11 cellular contexts compared by ENCODE assay signal in the genomic region with DNA sequence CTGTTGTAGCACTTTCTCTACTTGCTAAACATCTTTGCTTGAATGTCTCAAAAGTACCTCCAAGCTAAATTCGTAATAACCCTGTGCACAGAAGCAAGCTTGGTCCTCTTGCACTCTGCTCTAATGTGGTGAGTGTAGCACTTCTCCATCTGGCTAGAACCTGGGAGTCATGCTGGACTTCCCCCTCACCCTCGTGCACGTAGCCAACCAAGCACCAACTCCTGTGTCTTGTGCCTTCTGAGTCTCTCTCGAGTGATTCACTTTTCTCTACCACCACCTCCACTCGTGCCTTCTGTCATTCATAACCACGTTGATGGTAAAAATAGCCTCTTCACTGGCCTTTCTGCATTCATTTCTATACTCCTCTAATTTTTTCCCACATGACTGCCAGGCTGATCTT.
DNase-seq lines count a peak whose midpoint lies in the region; ATAC-seq, FAIRE-seq and TF ChIP-seq lines count a peak whose summit lies in the region.
"Had no signal": no experiment of that assay in that cellular context is flagged by ENCODE, and none has a peak within 500 bp of the region (broad histone marks: within the 10 kb centered on the region; RNA-seq: fewer than 3 reads in every experiment).

No MANE protein-coding gene starts in this region.

- no peak overlapping the region for H4K5ac ChIP-seq in H1 (ENCODE audit: insufficient read length, low read depth, low read length)

- no peak overlapping the region for H2BK20ac ChIP-seq in H1 (ENCODE audit: low read length)

- DNase-seq in EH (ENCODE audit: low read depth) (peak; percentile 83), H1 (ENCODE audit: low read depth in 1 of 2, low spot score in 2 of 2) (no peak), NCI-H1105 (lab: John Stamatoyannopoulos, UW) (no peak), colonic mucosa (no peak), NCI-H2196 treated with DMSO at 0.1 percent for 48 hours (lab: John Stamatoyannopoulos, UW; ENCODE audit: unreplicated experiment) (no peak), substantia nigra (lab: John Stamatoyannopoulos, UW) (no peak)
- DNase-seq: NCI-H1092, upper lobe of left lung had no signal

- H3K36me3 ChIP-seq in H1 (ENCODE audit: control insufficient read depth in 2 of 4, insufficient read depth in 4 of 4, low read length in 3 of 4), result no peaks in the 10 kb centered on the region
- H3K36me3 ChIP-seq in colonic mucosa, result no peaks in the 10 kb centered on the region
- H3K36me3 ChIP-seq: SJCRH30, upper lobe of left lung had no signal

- no peak overlapping the region for H4K91ac ChIP-seq in H1 (replicated peaks; ENCODE audit: insufficient read length, low read length)

- TF ChIP-seq POLR2A in H1 (IDR thresholded peaks at IDR 0.05; ENCODE audit: control extremely low read depth in 1 of 2, low read depth in 2 of 2, low read length in 2 of 2), result no peak

- no peak overlapping the region for H2BK120ac ChIP-seq in H1 (replicated peaks; ENCODE audit: low read depth, low read length)

- CTCF ChIA-PET in H1 (lab: Charles Lee; ENCODE audit: partially characterized antibody), result interaction anchor here (1.1 to 3.3 kb wide), 8 partner anchors 8 to 318 kb away, joined by 3 to 26 read pairs (median 7); no protein-coding TSS in a partner anchor

- H2BK5ac ChIP-seq in H1 (ENCODE audit: low read depth, low read length), result peak overlapping the region; percentile 9; the same call in 1 of the 2 replicates

- H3K4ac ChIP-seq in H1 (replicated peaks; ENCODE audit: insufficient read length, low read depth, low read length), result no peak overlapping the region

- ATAC-seq in GM21360 (IDR thresholded peaks at IDR 0.05; ENCODE audit: unreplicated experiment) (peak; percentile 97), HG03442 (IDR thresholded peaks at IDR 0.05; ENCODE audit: unreplicated experiment) (peak; percentile 98)

- no peak overlapping the region for H3K23ac ChIP-seq in H1 (ENCODE audit: insufficient read length)

- peak overlapping the region; percentile 44 for H2BK12ac ChIP-seq in H1 (ENCODE audit: low read depth, low read length)

- peaks cover 0 to 3% of the 10 kb centered on the region in 2 experiments; a peak in 1 of 4 replicates for H3K9me3 ChIP-seq in H1 (ENCODE audit: insufficient read depth in 2 of 2, low read depth in 1 of 2, low read length in 1 of 2)
- no peaks in the 10 kb centered on the region for H3K9me3 ChIP-seq in colonic mucosa
- H3K9me3 ChIP-seq: SJCRH30, upper lobe of left lung had no signal

- H3K18ac ChIP-seq in H1 (ENCODE audit: extremely low read depth, low read length), result no peak overlapping the region; the same call in 1 of the 2 replicates

- no peak for FAIRE-seq in H1 (lab: Jason Lieb, UNC)

- no peak overlapping the region for H2BK15ac ChIP-seq in H1 (ENCODE audit: low read length)

- H3K79me2 ChIP-seq in H1 (ENCODE audit: control insufficient read depth in 1 of 2, insufficient read depth in 2 of 2, low read length in 2 of 2), result no peaks in the 10 kb centered on the region

- H3K4me2 ChIP-seq in H1 (ENCODE audit: insufficient read depth in 1 of 2, low read depth in 2 of 2, low read length in 2 of 2), result no peak overlapping the region

- H3K27ac ChIP-seq in H1 (ENCODE audit: low read depth, low read length), result no peak overlapping the region
- no peak overlapping the region for H3K27ac ChIP-seq in colonic mucosa
- no peak overlapping the region for H3K27ac ChIP-seq in substantia nigra (ENCODE audit: low read depth, low read length, poor library complexity, severe bottlenecking)
- H3K27ac ChIP-seq: SJCRH30, upper lobe of left lung had no signal

- no peak overlapping the region for H3K56ac ChIP-seq in H1 (replicated peaks; ENCODE audit: insufficient read length, low read depth, low read length)

- POLR2A ChIA-PET in H1 (lab: Charles Lee; ENCODE audit: partially characterized antibody), result interaction anchor here (1.2 kb wide), 1 partner anchor 288 kb away, joined by 3 read pairs; no protein-coding TSS in a partner anchor

- intact Hi-C loops in colonic mucosa (cut with DNase I), result no loop called here

- H3K4me1 ChIP-seq in H1 (replicated peaks in 1 of 4; ENCODE audit: control insufficient read depth in 3 of 4, insufficient read depth in 4 of 4, low read length in 3 of 4) (no peaks in the 10 kb centered on the region; a peak in 1 of 7 replicates), colonic mucosa (no peaks in the 10 kb centered on the region)
- H3K4me1 ChIP-seq: upper lobe of left lung had no signal

- peak overlapping the region; percentile 32; the same call in 1 of the 2 replicates for H2AK5ac ChIP-seq in H1 (ENCODE audit: low read depth, low read length)

- TF ChIP-seq RAD21 in H1 (IDR thresholded peaks at IDR 0.05 in 1 of 2, conservative IDR thresholded peaks at IDR 0.05 in 1 of 2; ENCODE audit: low read depth in 2 of 2, low read length in 2 of 2), result no peak

- TF ChIP-seq CTCF in H1 (IDR thresholded peaks at IDR 0.05; ENCODE audit: control extremely low read depth in 1 of 3, insufficient read depth in 1 of 3, low read depth in 1 of 3, low read length in 3 of 3) (no peak), colonic mucosa (IDR thresholded peaks at IDR 0.05) (no peak)

- H3K9ac ChIP-seq in H1 (replicated peaks in 1 of 4; ENCODE audit: extremely low read depth in 1 of 4, low read depth in 3 of 4, low read length in 3 of 4) (no peak overlapping the region), colonic mucosa (ENCODE audit: low read depth in 2 of 2, low read length in 2 of 2) (no peak overlapping the region)

- H2AFZ ChIP-seq in H1 (ENCODE audit: low read length), result no peak overlapping the region

- WGBS in H1 (ENCODE audit: extremely low coverage in 1 of 2, insufficient coverage in 1 of 2, insufficient read length in 1 of 2, insufficient replicate concordance in 2 of 2, low coverage in 1 of 2, low lambda C conversion rate in 2 of 2, missing lambda C conversion rate in 1 of 2), 2 experiments, result 91% methylated on average over 6 of the region's 6 CpGs; no CpG with 5 or more reads in 1 of the 2 experiments

- no peak for TF ChIP-seq EP300 in H1 (IDR thresholded peaks at IDR 0.05; ENCODE audit: borderline replicate concordance in 1 of 2, low read depth in 2 of 2, low read length in 2 of 2)

- H3K23me2 ChIP-seq in H1 (ENCODE audit: low read depth, low read length), result no peaks in the 10 kb centered on the region

- no peaks in the 10 kb centered on the region for H3K27me3 ChIP-seq in H1 (replicated peaks in 1 of 4; ENCODE audit: control insufficient read depth in 3 of 4, extremely low read depth in 1 of 4, insufficient read depth in 3 of 4, low read length in 3 of 4)
- no peaks in the 10 kb centered on the region for H3K27me3 ChIP-seq in colonic mucosa
- H3K27me3 ChIP-seq: SJCRH30, upper lobe of left lung had no signal

- H4K20me1 ChIP-seq in H1 (replicated peaks in 1 of 2; ENCODE audit: control insufficient read depth in 1 of 2, insufficient read depth in 2 of 2, low read length in 2 of 2), result no peaks in the 10 kb centered on the region

- no peaks in the 10 kb centered on the region for H3K79me1 ChIP-seq in H1 (ENCODE audit: low read depth, low read length)

- H4K8ac ChIP-seq in H1 (ENCODE audit: extremely low read depth, insufficient read depth, low read length), result no peak overlapping the region

- no peak overlapping the region for H3K4me3 ChIP-seq in H1 (ENCODE audit: extremely low read depth in 1 of 4, insufficient read depth in 2 of 4, low read depth in 3 of 4, low read length in 4 of 4)
- H3K4me3 ChIP-seq in colonic mucosa, result no peak overlapping the region
- H3K4me3 ChIP-seq: SJCRH30, upper lobe of left lung had no signal

- H3K14ac ChIP-seq in H1 (ENCODE audit: insufficient read length), result no peak overlapping the region

TF ChIP-seq in H1, 55 proteins besides CTCF, POLR2A, EP300 and RAD21 (continues in another document):
- TF ChIP-seq POU5F1 (IDR thresholded peaks at IDR 0.05; ENCODE audit: low read depth, low read length) (no peak), E2F6 (IDR thresholded peaks at IDR 0.05) (no peak), RXRA (IDR thresholded peaks at IDR 0.05; ENCODE audit: insufficient read depth, low read depth, low read length) (no peak), ASH2L (IDR thresholded peaks at IDR 0.05; ENCODE audit: low read length) (no peak)
